ENCODE assay signal across 11 cellular contexts in genomic region chr10:306654-307185, GRCh38.
A peak's percentile ranks its signal among the peaks of the same experiment; 100 is the strongest.
DNase-seq lines count a peak whose midpoint lies in the region; ATAC-seq and TF ChIP-seq lines count a peak whose summit lies in the region.
"Had no signal": no experiment of that assay in that cellular context is flagged by ENCODE, and none has a peak within 500 bp of the region (broad histone marks: within the 10 kb centered on the region; RNA-seq: fewer than 3 reads in every experiment).

No MANE protein-coding gene starts in this region.

- 94% methylated on average over 8 of the region's 9 CpGs for WGBS in SK-N-SH (ENCODE audit: low lambda C conversion rate)

- H3K4me1 Mint-ChIP-seq in type B pancreatic cell (ENCODE audit: unreplicated experiment) = peaks cover 17% of the 10 kb centered on the region

- H3K9me3 Mint-ChIP-seq in type B pancreatic cell = no peaks in the 10 kb centered on the region

- H3F3A ChIP-seq in SK-N-SH (replicated peaks; ENCODE audit: insufficient read depth) = peaks cover 3% of the 10 kb centered on the region

- no peak overlapping the region for H3K4me3 Mint-ChIP-seq in type B pancreatic cell

- TF ChIP-seq RAD21 in SK-N-SH (IDR thresholded peaks at IDR 0.05; ENCODE audit: low read length) = no peak

- TF ChIP-seq CTCF in cardiac muscle cell (IDR thresholded peaks at IDR 0.05; ENCODE audit: low read depth, low read length) = no peak
- no peak for TF ChIP-seq CTCF in Peyer's patch (IDR thresholded peaks at IDR 0.05)
- TF ChIP-seq CTCF in type B pancreatic cell (conservative IDR thresholded peaks at IDR 0.05) = no peak
- TF ChIP-seq CTCF in SK-N-SH (IDR thresholded peaks at IDR 0.05) = no peak

- CTCF ChIA-PET in SK-N-SH (lab: Yijun Ruan, JAX) = no interaction called here

- no peaks in the 10 kb centered on the region for H3K27me3 Mint-ChIP-seq in type B pancreatic cell

- intact Hi-C loops in cardiac septum (cut with DNase I) = no loop called here

- no peak overlapping the region for H3K4me3 ChIP-seq in cardiac muscle cell
- H3K4me3 ChIP-seq in Peyer's patch = peak overlapping the region in 2 of 4 donors; percentile 5 to 20
- no peak overlapping the region for H3K4me3 ChIP-seq in SK-N-SH (ENCODE audit: low read depth in 2 of 2, low read length in 1 of 2)

- H3K27me3 ChIP-seq in cardiac muscle cell (no peaks in the 10 kb centered on the region), Peyer's patch (no peaks in the 10 kb centered on the region), SK-N-SH (ENCODE audit: insufficient read depth) (no peaks in the 10 kb centered on the region)

- POLR2A ChIA-PET in SK-N-SH (lab: Yijun Ruan, JAX) = no interaction called here

- no peak overlapping the region for H3K4me2 ChIP-seq in SK-N-SH

- no peaks in the 10 kb centered on the region for H3K79me2 ChIP-seq in SK-N-SH (ENCODE audit: insufficient read depth)

- H3K9me3 ChIP-seq in cardiac muscle cell (ENCODE audit: low read depth) (no peaks in the 10 kb centered on the region), Peyer's patch (no peaks in the 10 kb centered on the region), SK-N-SH (no peaks in the 10 kb centered on the region)

- H3K4me1 ChIP-seq in cardiac muscle cell (ENCODE audit: low read depth) (peaks cover 12% of the 10 kb centered on the region), Peyer's patch (peaks cover 0 to 20% (median 5%) of the 10 kb centered on the region in 4 donors), SK-N-SH (ENCODE audit: control insufficient read depth in 1 of 2, insufficient read depth in 2 of 2, low read depth in 1 of 2, low read length in 1 of 2) (peaks cover 11 to 12% of the 10 kb centered on the region in 2 experiments; a peak in 2 of 4 replicates)

- H2AFZ ChIP-seq in SK-N-SH (ENCODE audit: low read depth) = no peak overlapping the region

- H3K27ac ChIP-seq in cardiac muscle cell (peak overlapping the region; percentile 57), Peyer's patch (peak overlapping the region in 2 of 4 donors; percentile 27 to 75), SK-N-SH (ENCODE audit: low read depth in 2 of 2, low read length in 1 of 2) (no peak overlapping the region; a peak in 1 of 4 replicates)

- peak; percentile 36 for ATAC-seq in left lobe of liver

- no peak for TF ChIP-seq POLR2A in Peyer's patch (IDR thresholded peaks at IDR 0.05)

- DNase-seq in cardiac muscle cell (ENCODE audit: low read depth in 1 of 2, low spot score in 1 of 2) = peak in 1 of 2 donors; percentile 61
- DNase-seq in cardiac septum (ENCODE audit: low spot score) = no peak
- peak in 2 of 3 donors; percentile 76 to 83 for DNase-seq in Peyer's patch
- no peak for DNase-seq in left lobe of liver (ENCODE audit: low spot score)
- no peak for DNase-seq in type B pancreatic cell (ENCODE audit: extremely low spot score, unreplicated experiment)
- no peak for DNase-seq in SK-N-SH
- DNase-seq in activated CD4-positive, CD25-positive, alpha-beta regulatory T cell (lab: John Stamatoyannopoulos, UW) = no peak
- no peak for DNase-seq in activated gamma-delta T cell treated with Interleukin-2 at 50 U/mL for 16 hours
- DNase-seq: amniotic stem cell, DMS79, NCI-H1092 had no signal

- peak overlapping the region; percentile 17 for H3K27ac Mint-ChIP-seq in type B pancreatic cell

- H3K36me3 Mint-ChIP-seq in type B pancreatic cell = peaks cover 20% of the 10 kb centered on the region

- H3K9me2 ChIP-seq in SK-N-SH = no peaks in the 10 kb centered on the region

- H3K9ac ChIP-seq in SK-N-SH = no peak overlapping the region

- no peaks in the 10 kb centered on the region for H4K20me1 ChIP-seq in SK-N-SH (ENCODE audit: insufficient read depth)

- no peak for TF ChIP-seq EP300 in SK-N-SH (IDR thresholded peaks at IDR 0.05; ENCODE audit: borderline replicate concordance in 1 of 2, low read depth in 1 of 2, low read length in 1 of 2)

- H3K36me3 ChIP-seq in cardiac muscle cell = no peaks in the 10 kb centered on the region
- peaks cover 0 to 10% (median 0%) of the 10 kb centered on the region in 3 donors for H3K36me3 ChIP-seq in Peyer's patch
- peaks cover 8 to 16% of the 10 kb centered on the region in 2 experiments for H3K36me3 ChIP-seq in SK-N-SH (replicated peaks in 1 of 2; ENCODE audit: control insufficient read depth in 1 of 2, insufficient read depth in 2 of 2, low read length in 1 of 2)

TF ChIP-seq in SK-N-SH, 30 proteins besides CTCF, POLR2A, EP300 and RAD21:
- no peak for TF ChIP-seq GATA2 (CRISPR knock-in tag; IDR thresholded peaks at IDR 0.05)

Comparison
In these comparisons a context has a peak if more than half of its experiments do, and no peak if none do; other contexts are left out.
1. DNase-seq: peak in Peyer's patch (2 of 3); none in cardiac septum (single experiment), left lobe of liver (single experiment), type B pancreatic cell (single experiment), SK-N-SH (single experiment), activated CD4-positive, CD25-positive, alpha-beta regulatory T cell (0 of 4) and activated gamma-delta T cell treated with Interleukin-2 at 50 U/mL for 16 hours (single experiment).